ENCODE assay signal across 8 cellular contexts in genomic region chr7:75156335-75156912, GRCh38.
DNase-seq lines count a peak whose midpoint lies in the region; ATAC-seq and TF ChIP-seq lines count a peak whose summit lies in the region.
"Not testable (repeated sequence)": the region's sequence is repeated elsewhere in the genome, so short reads cannot be mapped to it uniquely, and the experiment has no call there.

No MANE protein-coding gene starts in this region.

- not testable (repeated sequence) for TF ChIP-seq CTCF in AG10803 (conservative IDR thresholded peaks at IDR 0.05; ENCODE audit: low read length); NB4 (IDR thresholded peaks at IDR 0.05; ENCODE audit: low read depth, low read length); activated CD8-positive, alpha-beta T cell treated with anti-CD3 and anti-CD28 coated beads for 36 hours (IDR thresholded peaks at IDR 0.05); brain microvascular endothelial cell (IDR thresholded peaks at IDR 0.05; ENCODE audit: low read depth, low read length, missing control alignments); cardiac muscle cell (IDR thresholded peaks at IDR 0.05; ENCODE audit: low read depth, low read length)

- intact Hi-C loops in activated CD8-positive, alpha-beta T cell treated with anti-CD3 and anti-CD28 coated beads for 36 hours (cut with micrococcal nuclease) = not testable (repeated sequence)

- H3K36me3 ChIP-seq in H7 (replicated peaks; ENCODE audit: control insufficient read depth, insufficient read depth, low read length); brain microvascular endothelial cell (replicated peaks); cardiac muscle cell: not testable (repeated sequence)

- not testable (repeated sequence) for DNase-seq in AG10803 (ENCODE audit: low read depth); H7; NB4 (ENCODE audit: low read depth); cardiac muscle cell (ENCODE audit: low read depth in 1 of 2, low spot score in 1 of 2); natural killer cell treated with Interleukin-12 subunit alpha and Interleukin-12 subunit beta and Interleukin-15 and Interleukin-18, amount 100 ng/mL, for 72 hours (ENCODE audit: low spot score)
- peak; percentile 45 for DNase-seq in activated CD8-positive, alpha-beta T cell treated with anti-CD3 and anti-CD28 coated beads for 36 hours
- DNase-seq in brain microvascular endothelial cell = peak; percentile 53
- DNase-seq in stimulated activated CD4-positive, alpha-beta T cell treated with anti-CD3 and anti-CD28 coated beads, Interleukin-4, amount 100 ng/mL, for 24 hours = peak; percentile 11

- H3K4me3 Mint-ChIP-seq in activated CD8-positive, alpha-beta T cell treated with anti-CD3 and anti-CD28 coated beads for 36 hours = peak overlapping the region; percentile 47
- peak overlapping the region; percentile 56 for H3K4me3 Mint-ChIP-seq in natural killer cell treated with Interleukin-12 subunit alpha and Interleukin-12 subunit beta and Interleukin-15 and Interleukin-18, amount 100 ng/mL, for 72 hours

- not testable (repeated sequence) for TF ChIP-seq POLR2A in NB4 (IDR thresholded peaks at IDR 0.05; ENCODE audit: extremely low read depth, insufficient read length)

- in situ Hi-C loops in brain microvascular endothelial cell (cut with HindIII; ENCODE audit: low pct_ligation_motif_present, low sequenced_read_pairs) = not testable (repeated sequence)

- not testable (repeated sequence) for H3K27me3 ChIP-seq in H7 (ENCODE audit: control insufficient read depth, insufficient read depth, low read length); brain microvascular endothelial cell (replicated peaks); cardiac muscle cell

- H3K27ac Mint-ChIP-seq in activated CD8-positive, alpha-beta T cell treated with anti-CD3 and anti-CD28 coated beads for 36 hours; natural killer cell treated with Interleukin-12 subunit alpha and Interleukin-12 subunit beta and Interleukin-15 and Interleukin-18, amount 100 ng/mL, for 72 hours: not testable (repeated sequence)

- not testable (repeated sequence) for H3K36me3 Mint-ChIP-seq in activated CD8-positive, alpha-beta T cell treated with anti-CD3 and anti-CD28 coated beads for 36 hours (ENCODE audit: low read depth); natural killer cell treated with Interleukin-12 subunit alpha and Interleukin-12 subunit beta and Interleukin-15 and Interleukin-18, amount 100 ng/mL, for 72 hours

- H3K27ac ChIP-seq in brain microvascular endothelial cell, cardiac muscle cell: not testable (repeated sequence)

- H3K27me3 Mint-ChIP-seq in activated CD8-positive, alpha-beta T cell treated with anti-CD3 and anti-CD28 coated beads for 36 hours; natural killer cell treated with Interleukin-12 subunit alpha and Interleukin-12 subunit beta and Interleukin-15 and Interleukin-18, amount 100 ng/mL, for 72 hours: not testable (repeated sequence)

- H3K9me3 ChIP-seq in cardiac muscle cell (ENCODE audit: low read depth) = not testable (repeated sequence)

- CTCF ChIA-PET in activated CD8-positive, alpha-beta T cell treated with anti-CD3 and anti-CD28 coated beads for 36 hours (lab: Charles Lee) = not testable (repeated sequence)

- ATAC-seq in activated CD8-positive, alpha-beta T cell treated with anti-CD3 and anti-CD28 coated beads for 36 hours; natural killer cell treated with Interleukin-12 subunit alpha and Interleukin-12 subunit beta and Interleukin-15 and Interleukin-18, amount 100 ng/mL, for 72 hours: not testable (repeated sequence)

- H3K9me3 Mint-ChIP-seq in activated CD8-positive, alpha-beta T cell treated with anti-CD3 and anti-CD28 coated beads for 36 hours; natural killer cell treated with Interleukin-12 subunit alpha and Interleukin-12 subunit beta and Interleukin-15 and Interleukin-18, amount 100 ng/mL, for 72 hours: not testable (repeated sequence)

- H3K4me3 ChIP-seq in AG10803 (ENCODE audit: low read length) (peak overlapping the region; percentile 33), H7 (ENCODE audit: insufficient read depth, low read depth, low read length) (peak overlapping the region; percentile 30), NB4 (ENCODE audit: low read depth, low read length) (peak overlapping the region; percentile 34), brain microvascular endothelial cell (ENCODE audit: low read depth, low read length) (peak overlapping the region; percentile 43), cardiac muscle cell (peak overlapping the region; percentile 30)

- H3K4me1 ChIP-seq in cardiac muscle cell (ENCODE audit: low read depth) = not testable (repeated sequence)

- not testable (repeated sequence) for H3K4me1 Mint-ChIP-seq in activated CD8-positive, alpha-beta T cell treated with anti-CD3 and anti-CD28 coated beads for 36 hours (ENCODE audit: low read depth); natural killer cell treated with Interleukin-12 subunit alpha and Interleukin-12 subunit beta and Interleukin-15 and Interleukin-18, amount 100 ng/mL, for 72 hours (ENCODE audit: low read depth in 2 of 2)

- POLR2A ChIA-PET in activated CD8-positive, alpha-beta T cell treated with anti-CD3 and anti-CD28 coated beads for 36 hours (lab: Charles Lee) = not testable (repeated sequence)
